17 cellular contexts compared by ENCODE assay signal in genomic region chr10:9781681-9782080, GRCh38.
A peak's percentile ranks its signal among the peaks of the same experiment; 100 is the strongest.
DNase-seq lines count a peak whose midpoint lies in the region; ATAC-seq and TF ChIP-seq lines count a peak whose summit lies in the region.
"Had no signal": no experiment of that assay in that cellular context is flagged by ENCODE, and none has a peak within 500 bp of the region (broad histone marks: within the 10 kb centered on the region; RNA-seq: fewer than 3 reads in every experiment).

No MANE protein-coding gene starts in this region.

- H3K9me3 ChIP-seq in esophagus squamous epithelium, result no peaks in the 10 kb centered on the region

- H3K4me1 ChIP-seq in esophagus squamous epithelium, result no peaks in the 10 kb centered on the region

- no peak for ATAC-seq in activated naive CD8-positive, alpha-beta T cell treated with anti-CD3 and anti-CD28 coated beads, Interleukin-2, amount 50 U/mL, for 24 hours
- ATAC-seq: GM12878, SK-N-SH treated with all-trans-retinoic acid at 6 μM for 48 hours had no signal

- no peaks in the 10 kb centered on the region for H3K4me1 Mint-ChIP-seq in activated naive CD8-positive, alpha-beta T cell treated with anti-CD3 and anti-CD28 coated beads, Interleukin-2, amount 50 U/mL, for 24 hours
- no peaks in the 10 kb centered on the region for H3K4me1 Mint-ChIP-seq in activated CD4-positive, alpha-beta memory T cell treated with anti-CD3 and anti-CD28 coated beads for 36 hours (ENCODE audit: low read depth)
- H3K4me1 Mint-ChIP-seq: CD4-positive, alpha-beta memory T cell had no signal

- H3K9me3 Mint-ChIP-seq in activated naive CD8-positive, alpha-beta T cell treated with anti-CD3 and anti-CD28 coated beads, Interleukin-2, amount 50 U/mL, for 24 hours, result no peaks in the 10 kb centered on the region
- peaks cover 2% of the 10 kb centered on the region for H3K9me3 Mint-ChIP-seq in activated CD4-positive, alpha-beta memory T cell treated with anti-CD3 and anti-CD28 coated beads for 36 hours

- no peaks in the 10 kb centered on the region for H3K36me3 Mint-ChIP-seq in activated naive CD8-positive, alpha-beta T cell treated with anti-CD3 and anti-CD28 coated beads, Interleukin-2, amount 50 U/mL, for 24 hours (ENCODE audit: low read depth)
- no peaks in the 10 kb centered on the region for H3K36me3 Mint-ChIP-seq in activated CD4-positive, alpha-beta memory T cell treated with anti-CD3 and anti-CD28 coated beads for 36 hours
- H3K36me3 Mint-ChIP-seq: CD4-positive, alpha-beta memory T cell had no signal

- POLR2A ChIA-PET in activated CD4-positive, alpha-beta memory T cell treated with anti-CD3 and anti-CD28 coated beads for 36 hours (lab: Charles Lee), result no interaction called here

- peaks cover 2% of the 10 kb centered on the region for H3K27me3 Mint-ChIP-seq in activated naive CD8-positive, alpha-beta T cell treated with anti-CD3 and anti-CD28 coated beads, Interleukin-2, amount 50 U/mL, for 24 hours
- peaks cover 4% of the 10 kb centered on the region for H3K27me3 Mint-ChIP-seq in activated CD4-positive, alpha-beta memory T cell treated with anti-CD3 and anti-CD28 coated beads for 36 hours
- H3K27me3 Mint-ChIP-seq: CD4-positive, alpha-beta memory T cell had no signal

- intact Hi-C loops in esophagus squamous epithelium (cut with DNase I), result no loop called here
- intact Hi-C loops in activated CD4-positive, alpha-beta memory T cell treated with anti-CD3 and anti-CD28 coated beads for 36 hours (cut with micrococcal nuclease), result no loop called here

- TF ChIP-seq CTCF in AG10803 (conservative IDR thresholded peaks at IDR 0.05; ENCODE audit: low read length), result no peak
- no peak for TF ChIP-seq CTCF in cardiac fibroblast (IDR thresholded peaks at IDR 0.05; ENCODE audit: low read depth, low read length)
- no peak for TF ChIP-seq CTCF in esophagus squamous epithelium (IDR thresholded peaks at IDR 0.05)

- H3K36me3 ChIP-seq in esophagus squamous epithelium, result no peaks in the 10 kb centered on the region

- H3K4me3 Mint-ChIP-seq in activated naive CD8-positive, alpha-beta T cell treated with anti-CD3 and anti-CD28 coated beads, Interleukin-2, amount 50 U/mL, for 24 hours, result no peak overlapping the region
- H3K4me3 Mint-ChIP-seq in activated CD4-positive, alpha-beta memory T cell treated with anti-CD3 and anti-CD28 coated beads for 36 hours, result no peak overlapping the region
- H3K4me3 Mint-ChIP-seq: CD4-positive, alpha-beta memory T cell had no signal

- CTCF ChIA-PET in activated CD4-positive, alpha-beta memory T cell treated with anti-CD3 and anti-CD28 coated beads for 36 hours (lab: Charles Lee), result no interaction called here

- H3K27ac ChIP-seq in esophagus squamous epithelium, result no peak overlapping the region

- H3K27ac Mint-ChIP-seq in activated naive CD8-positive, alpha-beta T cell treated with anti-CD3 and anti-CD28 coated beads, Interleukin-2, amount 50 U/mL, for 24 hours, result no peak overlapping the region
- H3K27ac Mint-ChIP-seq in activated CD4-positive, alpha-beta memory T cell treated with anti-CD3 and anti-CD28 coated beads for 36 hours, result no peak overlapping the region
- H3K27ac Mint-ChIP-seq: CD4-positive, alpha-beta memory T cell had no signal

- DNase-seq in AG10803 (ENCODE audit: low read depth), result peak; percentile 15
- peak; percentile 16 for DNase-seq in NCI-H226
- DNase-seq in cardiac fibroblast (ENCODE audit: low read depth in 2 of 2), result peak; percentile 4 to 65
- peak; percentile 28 for DNase-seq in kidney tubule cell (ENCODE audit: low spot score)
- no peak for DNase-seq in activated naive CD8-positive, alpha-beta T cell treated with anti-CD3 and anti-CD28 coated beads, Interleukin-2, amount 50 U/mL, for 24 hours
- no peak for DNase-seq in esophagus squamous epithelium (lab: John Stamatoyannopoulos, UW)
- DNase-seq in activated CD4-positive, alpha-beta memory T cell treated with anti-CD3 and anti-CD28 coated beads for 36 hours, result no peak
- DNase-seq in NCI-H2081 (lab: John Stamatoyannopoulos, UW), result no peak
- DNase-seq: Calu3; CD4-positive, alpha-beta memory T cell; KBM-7; NCI-H1436; NCI-H2029 treated with DMSO at 0.1 percent for 48 hours; NCI-H510A treated with DMSO at 0.1 percent for 48 hours; SHP77 had no signal

- WGBS in esophagus squamous epithelium, 2 donors, result 41 to 62% methylated on average over 2 of the region's 2 CpGs

- H3K4me3 ChIP-seq in AG10803 (ENCODE audit: low read length) (no peak overlapping the region), cardiac fibroblast (replicated peaks in 1 of 2; ENCODE audit: low read depth in 2 of 2, low read length in 2 of 2) (no peak overlapping the region), esophagus squamous epithelium (no peak overlapping the region)
- H3K4me3 ChIP-seq: GM12878 had no signal

- no peak for TF ChIP-seq POLR2A in esophagus squamous epithelium (IDR thresholded peaks at IDR 0.05)

- H3K27me3 ChIP-seq in esophagus squamous epithelium, result no peaks in the 10 kb centered on the region

Comparison
In these comparisons a context has a peak if more than half of its experiments do, and no peak if none do; other contexts are left out.
1. DNase-seq: peak in AG10803 (single experiment), NCI-H226 (single experiment), cardiac fibroblast (2 of 2) and kidney tubule cell (single experiment); none in activated naive CD8-positive, alpha-beta T cell treated with anti-CD3 and anti-CD28 coated beads, Interleukin-2, amount 50 U/mL, for 24 hours (single experiment), esophagus squamous epithelium (single experiment), activated CD4-positive, alpha-beta memory T cell treated with anti-CD3 and anti-CD28 coated beads for 36 hours (single experiment) and NCI-H2081 (0 of 2).